Comparison of ENCODE assay signal across 21 cellular contexts in genomic region chr6:53512631-53513030, GRCh38. TPM values are rescaled to one million over a fixed set of nuclear protein-coding genes. Genes with fewer than 3 reads are reported as not detected.
DNase-seq lines count a peak whose midpoint lies in the region; ATAC-seq and TF ChIP-seq lines count a peak whose summit lies in the region.
"Had no signal": no experiment of that assay in that cellular context is flagged by ENCODE, and none has a peak within 500 bp of the region (broad histone marks: within the 10 kb centered on the region; RNA-seq: fewer than 3 reads in every experiment).

No MANE protein-coding gene starts in this region.

- in situ Hi-C loops in mammary epithelial cell (cut with MboI; ENCODE audit: low sequenced_read_pairs in 2 of 2), result no loop called here

- BruUV-seq in mammary epithelial cell (replicated peaks; lab: Mats Ljungman, UMichigan) (no TSS peak), MCF 10A (replicated peaks; lab: Mats Ljungman, UMichigan) (no TSS peak)

- CTCF ChIA-PET in mammary epithelial cell (lab: Charles Lee; ENCODE audit: low non-redundant PET), result no interaction called here
- CTCF ChIA-PET in MCF 10A (lab: Yijun Ruan, JAX), result interaction anchor here (0.7 to 2.5 kb wide), 4 partner anchors 20 to 145 kb away, joined by 3 to 13 read pairs (median 4); no protein-coding TSS in a partner anchor

- H3K4me1 ChIP-seq in mammary epithelial cell (ENCODE audit: insufficient read depth, low read length), result peaks cover 3% of the 10 kb centered on the region
- no peaks in the 10 kb centered on the region for H3K4me1 ChIP-seq in left lung
- H3K4me1 ChIP-seq: SJCRH30 had no signal

- dilution Hi-C loops in mammary epithelial cell (cut with HindIII; ENCODE audit: low sequenced_read_pairs), result no loop called here

- H3K4me2 ChIP-seq in mammary epithelial cell (ENCODE audit: insufficient read depth, low read depth, low read length), result no peak overlapping the region

- 89% methylated on average over 4 of the region's 4 CpGs for WGBS in mammary epithelial cell (ENCODE audit: low coverage, missing lambda C conversion rate)

- no peaks in the 10 kb centered on the region for H3K9me3 Mint-ChIP-seq in MCF 10A (ENCODE audit: unreplicated experiment)
- H3K9me3 Mint-ChIP-seq in nephron, result no peaks in the 10 kb centered on the region
- no peaks in the 10 kb centered on the region for H3K9me3 Mint-ChIP-seq in type B pancreatic cell
- H3K9me3 Mint-ChIP-seq: CD8-positive, alpha-beta memory T cell; HFFc6 had no signal

- no peak overlapping the region for H2AFZ ChIP-seq in mammary epithelial cell (ENCODE audit: low read depth, low read length)

- no peak for DNase-seq in mammary epithelial cell
- DNase-seq in MCF 10A (ENCODE audit: unreplicated experiment), result no peak
- DNase-seq in left lung, result no peak
- DNase-seq in type B pancreatic cell (ENCODE audit: extremely low spot score, unreplicated experiment), result no peak
- DNase-seq: 8988T; CD8-positive, alpha-beta memory T cell; H7; HFFc6; KG1; NCI-H1436 treated with DMSO at 0.1 percent for 48 hours; NCI-H2029 treated with DMSO at 0.1 percent for 48 hours; NCI-H2171; NCI-H345; NCI-H524 treated with DMSO at 0.1 percent for 48 hours; NCI-H82; SJCRH30 had no signal

- H3K4me1 Mint-ChIP-seq in MCF 10A (ENCODE audit: insufficient read depth, unreplicated experiment) (peaks cover 21% of the 10 kb centered on the region), nephron (peaks cover 24% of the 10 kb centered on the region), type B pancreatic cell (ENCODE audit: unreplicated experiment) (peaks cover 3% of the 10 kb centered on the region)
- H3K4me1 Mint-ChIP-seq: CD8-positive, alpha-beta memory T cell had no signal

- peaks cover 22% of the 10 kb centered on the region for H3K79me2 ChIP-seq in mammary epithelial cell (ENCODE audit: insufficient read depth, low read length)

- H3K27me3 Mint-ChIP-seq in MCF 10A (ENCODE audit: insufficient read depth, unreplicated experiment), result no peaks in the 10 kb centered on the region
- no peaks in the 10 kb centered on the region for H3K27me3 Mint-ChIP-seq in nephron (ENCODE audit: low read depth)
- no peaks in the 10 kb centered on the region for H3K27me3 Mint-ChIP-seq in type B pancreatic cell
- H3K27me3 Mint-ChIP-seq: CD8-positive, alpha-beta memory T cell had no signal

- no peaks in the 10 kb centered on the region for H4K20me1 ChIP-seq in mammary epithelial cell (ENCODE audit: insufficient read depth, low read length)

- POLR2A ChIA-PET in MCF 10A (lab: Yijun Ruan, JAX), result interaction anchor here (0.8 to 1.2 kb wide), 4 partner anchors 9 to 86 kb away, joined by 3 to 4 read pairs (median 4); no protein-coding TSS in a partner anchor

- H3K27ac Mint-ChIP-seq in MCF 10A (ENCODE audit: low read depth, unreplicated experiment), result no peak overlapping the region
- peak overlapping the region in 2 of 3 experiments; percentile 33 to 72 for H3K27ac Mint-ChIP-seq in nephron
- H3K27ac Mint-ChIP-seq in type B pancreatic cell, result peak overlapping the region; percentile 46
- H3K27ac Mint-ChIP-seq: HFFc6 had no signal

- intact Hi-C loops in mammary epithelial cell (cut with micrococcal nuclease), result no loop called here
- intact Hi-C loops in MCF 10A (cut with micrococcal nuclease), result no loop called here
- intact Hi-C loops in left lung (cut with DNase I), result no loop called here

- H3K9me3 ChIP-seq in mammary epithelial cell (replicated peaks; ENCODE audit: insufficient read depth, low read length), result no peaks in the 10 kb centered on the region
- no peaks in the 10 kb centered on the region for H3K9me3 ChIP-seq in left lung
- H3K9me3 ChIP-seq: SJCRH30 had no signal

- ATAC-seq in left lung (peak; percentile 59), GM18498 (IDR thresholded peaks at IDR 0.05; ENCODE audit: unreplicated experiment) (no peak), GM21423 (IDR thresholded peaks at IDR 0.05; ENCODE audit: unreplicated experiment) (no peak), HG03139 (IDR thresholded peaks at IDR 0.05; ENCODE audit: unreplicated experiment) (no peak)

- peak overlapping the region; percentile 29 for H3K27ac ChIP-seq in mammary epithelial cell (ENCODE audit: insufficient read depth, low read depth, low read length)
- no peak overlapping the region for H3K27ac ChIP-seq in left lung
- H3K27ac ChIP-seq: HL-60, SJCRH30 had no signal

- TF ChIP-seq CTCF in mammary epithelial cell (conservative IDR thresholded peaks at IDR 0.05 in 1 of 2, IDR thresholded peaks at IDR 0.05 in 1 of 2; ENCODE audit: extremely low read depth in 1 of 2, insufficient read depth in 1 of 2, low read depth in 1 of 2, low read length in 2 of 2) (no peak), MCF 10A (IDR thresholded peaks at IDR 0.05; ENCODE audit: unreplicated experiment) (no peak), left lung (IDR thresholded peaks at IDR 0.05) (no peak), nephron (IDR thresholded peaks at IDR 0.05; ENCODE audit: unreplicated experiment in 3 of 3) (no peak), type B pancreatic cell (conservative IDR thresholded peaks at IDR 0.05) (no peak)

- H3K9ac ChIP-seq in mammary epithelial cell (ENCODE audit: insufficient read depth, low read length), result no peak overlapping the region

- H3K4me3 Mint-ChIP-seq in MCF 10A (ENCODE audit: unreplicated experiment) (no peak overlapping the region), nephron (no peak overlapping the region), type B pancreatic cell (no peak overlapping the region)
- H3K4me3 Mint-ChIP-seq: CD8-positive, alpha-beta memory T cell; HFFc6 had no signal

- peaks cover 43% of the 10 kb centered on the region for H3K36me3 ChIP-seq in mammary epithelial cell (ENCODE audit: insufficient read depth, low read length)
- peaks cover 0 to 46% of the 10 kb centered on the region in 2 donors for H3K36me3 ChIP-seq in left lung
- H3K36me3 ChIP-seq: SJCRH30 had no signal

- H3K27me3 ChIP-seq in mammary epithelial cell (ENCODE audit: insufficient read depth, low read length), result no peaks in the 10 kb centered on the region
- peaks cover 0 to 16% of the 10 kb centered on the region in 2 donors for H3K27me3 ChIP-seq in left lung
- H3K27me3 ChIP-seq: SJCRH30 had no signal

- H3K36me3 Mint-ChIP-seq in MCF 10A (ENCODE audit: insufficient read depth, unreplicated experiment) (peaks cover 93% of the 10 kb centered on the region), nephron (ENCODE audit: low read depth) (peaks cover 33% of the 10 kb centered on the region), type B pancreatic cell (peaks cover 32% of the 10 kb centered on the region)

- H3K4me3 ChIP-seq in mammary epithelial cell (replicated peaks in 1 of 3; ENCODE audit: insufficient read depth in 1 of 3, low read depth in 2 of 3, low read length in 3 of 3) (no peak overlapping the region), left lung (no peak overlapping the region)
- H3K4me3 ChIP-seq: SJCRH30 had no signal

RNA-seq across cellular contexts. Expression of gene GCLC, which starts 32.3 kb away (rescaled TPM):
- total RNA-seq in mammary epithelial cell (100 to 1,000 TPM in 1 of 2 donors, 10 to 100 TPM in 1; 94.7 to 128 TPM), MCF 10A (2022) (74.8 and 108 TPM in 2 replicates), left lung (10 to 100 TPM; 20.8 to 23.2 TPM), type B pancreatic cell (ENCODE audit: low replicate concordance) (54.6 and 123 TPM in 2 replicates)
- 59.8 TPM for polyA plus RNA-seq in mammary epithelial cell
- 69.6 TPM for polyA minus RNA-seq in mammary epithelial cell
